11 cellular contexts compared by ENCODE assay signal in the genomic region with DNA sequence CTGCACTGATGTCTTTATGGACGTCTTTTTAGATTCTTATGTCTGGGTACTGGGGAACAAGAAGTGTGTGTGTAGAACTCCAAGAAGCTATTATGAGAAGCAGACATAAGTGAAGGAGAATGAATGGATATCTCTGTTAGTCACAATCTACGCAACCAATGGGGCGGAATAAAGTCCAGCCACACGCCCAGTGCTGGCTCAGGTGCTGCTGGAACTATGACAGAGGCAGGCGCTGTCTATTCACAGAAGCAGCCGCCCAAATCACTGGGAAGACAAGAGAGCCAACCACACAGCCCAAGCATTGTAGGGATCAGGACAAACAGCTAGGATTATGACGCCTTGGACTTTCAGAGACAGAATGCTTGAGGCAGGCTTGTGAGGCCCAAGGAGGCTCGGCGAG. TPM values are rescaled to one million over a fixed set of nuclear protein-coding genes. Genes with fewer than 3 reads are reported as not detected.
DNase-seq lines count a peak whose midpoint lies in the region; ATAC-seq and TF ChIP-seq lines count a peak whose summit lies in the region.
"Had no signal": no experiment of that assay in that cellular context is flagged by ENCODE, and none has a peak within 500 bp of the region (broad histone marks: within the 10 kb centered on the region; RNA-seq: fewer than 3 reads in every experiment).

No MANE protein-coding gene starts in this region.

- H3K4ac ChIP-seq in trophoblast cell (ENCODE audit: low read depth, low read length) = no peak overlapping the region

- no peak overlapping the region for H3K18ac ChIP-seq in trophoblast cell (ENCODE audit: low read length)

- no peak overlapping the region for H4K91ac ChIP-seq in trophoblast cell (ENCODE audit: low read depth, low read length)

- peak overlapping the region; percentile 34 for H3K4me3 Mint-ChIP-seq in T-helper 2 cell treated with Interferon-gamma antibody and Interleukin-4, amounts not matched to agents 5 μg/mL and 100 μg/mL, for 36 hours
- H3K4me3 Mint-ChIP-seq in activated CD8-positive, alpha-beta T cell treated with anti-CD3 and anti-CD28 coated beads, Interleukin-2, amount 10 ng/mL, durations not matched to agents 7 days and 5 days = no peak overlapping the region

- H2BK5ac ChIP-seq in trophoblast cell (ENCODE audit: low read depth, low read length, poor library complexity) = no peak overlapping the region

- H3K9me3 Mint-ChIP-seq in T-helper 2 cell treated with Interferon-gamma antibody and Interleukin-4, amounts not matched to agents 5 μg/mL and 100 μg/mL, for 36 hours = peaks cover 11% of the 10 kb centered on the region
- H3K9me3 Mint-ChIP-seq in activated CD8-positive, alpha-beta T cell treated with anti-CD3 and anti-CD28 coated beads, Interleukin-2, amount 10 ng/mL, durations not matched to agents 7 days and 5 days (ENCODE audit: insufficient read depth) = peaks cover 7% of the 10 kb centered on the region

- POLR2A ChIA-PET in activated CD8-positive, alpha-beta T cell treated with anti-CD3 and anti-CD28 coated beads, Interleukin-2, amount 10 ng/mL, durations not matched to agents 7 days and 5 days (lab: Charles Lee) = interaction anchor here (1.1 to 1.5 kb wide), 4 partner anchors 57 to 81 kb away, joined by 3 to 8 read pairs (median 3); partner anchors contain the start of gene ERN1

- no peak overlapping the region for H3K23ac ChIP-seq in trophoblast cell (ENCODE audit: low read length)

- no peak overlapping the region for H2BK12ac ChIP-seq in trophoblast cell (ENCODE audit: low read length)

- H3K14ac ChIP-seq in trophoblast cell (ENCODE audit: low read length) = no peak overlapping the region

- H2AK5ac ChIP-seq in trophoblast cell (ENCODE audit: low read length) = no peak overlapping the region

- peaks cover 5% of the 10 kb centered on the region for H3K9me3 ChIP-seq in trophoblast cell (ENCODE audit: insufficient read depth, low read depth, low read length)

- no peak for ATAC-seq in activated CD8-positive, alpha-beta T cell treated with anti-CD3 and anti-CD28 coated beads, Interleukin-2, amount 10 ng/mL, durations not matched to agents 7 days and 5 days
- ATAC-seq in foreskin keratinocyte (peak; percentile 67), GM19328 (IDR thresholded peaks at IDR 0.05; ENCODE audit: unreplicated experiment) (no peak), GM21526 (IDR thresholded peaks at IDR 0.05; ENCODE audit: low FRiP score, unreplicated experiment) (no peak), HG02885 (IDR thresholded peaks at IDR 0.05; ENCODE audit: poor library complexity, unreplicated experiment) (no peak)

- peak overlapping the region; percentile 67 for H3K27ac Mint-ChIP-seq in T-helper 2 cell treated with Interferon-gamma antibody and Interleukin-4, amounts not matched to agents 5 μg/mL and 100 μg/mL, for 36 hours
- H3K27ac Mint-ChIP-seq in activated CD8-positive, alpha-beta T cell treated with anti-CD3 and anti-CD28 coated beads, Interleukin-2, amount 10 ng/mL, durations not matched to agents 7 days and 5 days = peak overlapping the region; percentile 1

- peaks cover 8 to 16% of the 10 kb centered on the region in 2 experiments for H3K36me3 ChIP-seq in trophoblast cell (ENCODE audit: control insufficient read depth in 1 of 2, insufficient read depth in 2 of 2, low read length in 2 of 2)

- H3K4me2 ChIP-seq in trophoblast cell (ENCODE audit: low read length) = no peak overlapping the region

- no CpG with 5 or more reads among the region's 9 CpGs for WGBS in trophoblast cell (ENCODE audit: extremely low coverage, insufficient coverage, insufficient read length)

- no peaks in the 10 kb centered on the region for H3K79me1 ChIP-seq in trophoblast cell (ENCODE audit: low read length)

- no peak overlapping the region for H3K4me3 ChIP-seq in trophoblast cell (ENCODE audit: low read depth, low read length)
- H3K4me3 ChIP-seq: left ventricle myocardium inferior, thoracic aorta had no signal

- H3K27ac ChIP-seq in foreskin keratinocyte = no peak overlapping the region
- no peak overlapping the region for H3K27ac ChIP-seq in trophoblast cell (ENCODE audit: low read depth, low read length)
- H3K27ac ChIP-seq: left ventricle myocardium inferior, thoracic aorta had no signal

- H3K36me3 Mint-ChIP-seq in T-helper 2 cell treated with Interferon-gamma antibody and Interleukin-4, amounts not matched to agents 5 μg/mL and 100 μg/mL, for 36 hours (ENCODE audit: low read depth) = peaks cover 91% of the 10 kb centered on the region
- H3K36me3 Mint-ChIP-seq in activated CD8-positive, alpha-beta T cell treated with anti-CD3 and anti-CD28 coated beads, Interleukin-2, amount 10 ng/mL, durations not matched to agents 7 days and 5 days (ENCODE audit: low read depth) = peaks cover 63% of the 10 kb centered on the region

- no peak overlapping the region for H3K9ac ChIP-seq in trophoblast cell (ENCODE audit: low read length)

- peak; percentile 22 for TF ChIP-seq CTCF in foreskin keratinocyte (conservative IDR thresholded peaks at IDR 0.05)

- no peak overlapping the region for H4K12ac ChIP-seq in trophoblast cell (ENCODE audit: low read depth, low read length)

- DNase-seq in T-helper 2 cell treated with Interferon-gamma antibody and Interleukin-4, amounts not matched to agents 5 μg/mL and 100 μg/mL, for 36 hours (ENCODE audit: low spot score) = no peak
- DNase-seq in T-helper 2 cell (no peak), foreskin keratinocyte (peak in 1 of 2 donors; percentile 37), trophoblast cell (no peak)
- no peak for DNase-seq in activated CD8-positive, alpha-beta T cell treated with anti-CD3 and anti-CD28 coated beads, Interleukin-2, amount 10 ng/mL, durations not matched to agents 7 days and 5 days
- DNase-seq: NCI-H1048 had no signal

- no peaks in the 10 kb centered on the region for H3K27me3 ChIP-seq in foreskin keratinocyte
- H3K27me3 ChIP-seq in trophoblast cell (ENCODE audit: insufficient read depth, low read length) = no peaks in the 10 kb centered on the region

- H3K27me3 Mint-ChIP-seq in T-helper 2 cell treated with Interferon-gamma antibody and Interleukin-4, amounts not matched to agents 5 μg/mL and 100 μg/mL, for 36 hours (ENCODE audit: low read depth) = no peaks in the 10 kb centered on the region
- no peaks in the 10 kb centered on the region for H3K27me3 Mint-ChIP-seq in activated CD8-positive, alpha-beta T cell treated with anti-CD3 and anti-CD28 coated beads, Interleukin-2, amount 10 ng/mL, durations not matched to agents 7 days and 5 days (ENCODE audit: low read depth)

- H2BK120ac ChIP-seq in trophoblast cell (ENCODE audit: insufficient read depth, low read length, poor library complexity) = no peak overlapping the region

- H3K4me1 ChIP-seq in foreskin keratinocyte (no peaks in the 10 kb centered on the region), trophoblast cell (ENCODE audit: control insufficient read depth in 1 of 2, insufficient read depth in 2 of 2, low read length in 2 of 2) (peaks cover under 1 to 9% of the 10 kb centered on the region in 2 experiments)
- H3K4me1 ChIP-seq: left ventricle myocardium inferior had no signal

- CTCF ChIA-PET in activated CD8-positive, alpha-beta T cell treated with anti-CD3 and anti-CD28 coated beads, Interleukin-2, amount 10 ng/mL, durations not matched to agents 7 days and 5 days (lab: Charles Lee) = interaction anchor here (0.8 to 12.3 kb wide), 32 partner anchors 9 to 145 kb away, joined by 3 to 287 read pairs (median 5); partner anchors contain the start of genes ERN1 and ICAM2

- H4K8ac ChIP-seq in trophoblast cell (ENCODE audit: low read depth, low read length) = peak overlapping the region; percentile 13

- no peak overlapping the region for H2AFZ ChIP-seq in trophoblast cell (ENCODE audit: insufficient read depth, low read length, poor library complexity)

- peaks cover 75% of the 10 kb centered on the region for H3K4me1 Mint-ChIP-seq in T-helper 2 cell treated with Interferon-gamma antibody and Interleukin-4, amounts not matched to agents 5 μg/mL and 100 μg/mL, for 36 hours (ENCODE audit: low read depth)
- peaks cover 71% of the 10 kb centered on the region for H3K4me1 Mint-ChIP-seq in activated CD8-positive, alpha-beta T cell treated with anti-CD3 and anti-CD28 coated beads, Interleukin-2, amount 10 ng/mL, durations not matched to agents 7 days and 5 days (ENCODE audit: low read depth)

- H3K79me2 ChIP-seq in trophoblast cell (ENCODE audit: control insufficient read depth, insufficient read depth, low read length, poor library complexity) = no peaks in the 10 kb centered on the region

RNA-seq across cellular contexts. Expression of gene ICAM2, which starts 43.9 kb away (rescaled TPM):
- total RNA-seq in activated CD8-positive, alpha-beta T cell treated with anti-CD3 and anti-CD28 coated beads, Interleukin-2, amount 10 ng/mL, durations not matched to agents 7 days and 5 days = 10 to 100 TPM; 48.4 to 51.3 TPM
- 0.14 and 0.48 TPM in 2 replicates for total RNA-seq in foreskin keratinocyte
- polyA plus RNA-seq in foreskin keratinocyte = 0.46 and 0.54 TPM in 2 replicates
- polyA plus RNA-seq in trophoblast cell (2013) = 0.07 and 0.08 TPM in 2 replicates

Comparison
In these comparisons a context has a peak if more than half of its experiments do, and no peak if none do; other contexts are left out.
1. RNA of gene ICAM2, which starts 43.9 kb away (total RNA-seq): 48.4 to 51.3 TPM in activated CD8-positive, alpha-beta T cell treated with anti-CD3 and anti-CD28 coated beads, Interleukin-2, amount 10 ng/mL, durations not matched to agents 7 days and 5 days; 0.14 to 0.48 TPM in foreskin keratinocyte; every median in the first group is over 10 times any median in the second.